21 cellular contexts compared by ENCODE assay signal in genomic region chr20:48622421-48622820, GRCh38.
DNase-seq lines count a peak whose midpoint lies in the region; ATAC-seq lines count a peak whose summit lies in the region.
"Had no signal": no experiment of that assay in that cellular context is flagged by ENCODE, and none has a peak within 500 bp of the region (broad histone marks: within the 10 kb centered on the region; RNA-seq: fewer than 3 reads in every experiment).

No MANE protein-coding gene starts in this region.

- DNase-seq in left cardiac atrium, result peak; percentile 16
- DNase-seq in Right ventricle myocardium superior, result no peak
- DNase-seq in central memory CD8-positive, alpha-beta T cell (ENCODE audit: low spot score in 2 of 2), result no peak
- DNase-seq in naive B cell, result no peak
- peak; percentile 19 to 70 for DNase-seq in aorta
- DNase-seq in AG08396 (ENCODE audit: low spot score), result no peak
- DNase-seq: activated CD8-positive, alpha-beta memory T cell treated with anti-CD3 and anti-CD28 coated beads, Interleukin-2, amount 50 U/mL, for 48 hours; activated effector memory CD4-positive, alpha-beta T cell treated with Interleukin-2 at 50 U/mL for 16 hours; cortex of kidney; islet precursor cell; NCI-H1105; NCI-H2029; NCI-H226; NCI-H774; stimulated activated CD4-positive, alpha-beta T cell treated with anti-CD3 and anti-CD28 coated beads, Interleukin-4, amount 100 ng/mL, for 1 hour; T1000 had no signal

- no peaks in the 10 kb centered on the region for H3K9me3 Mint-ChIP-seq in central memory CD8-positive, alpha-beta T cell
- no peaks in the 10 kb centered on the region for H3K9me3 Mint-ChIP-seq in naive B cell
- H3K9me3 Mint-ChIP-seq: stimulated activated memory B cell treated with anti-CD40 and anti-IgM and Interleukin-4, amounts not matched to agents 10 μg/mL and 1 μg/mL and 100 μg/mL, for 72 hours had no signal

- no peaks in the 10 kb centered on the region for H3K27me3 Mint-ChIP-seq in central memory CD8-positive, alpha-beta T cell
- H3K27me3 Mint-ChIP-seq in naive B cell, result peaks cover 0 to 13% (median 0%) of the 10 kb centered on the region in 3 donors
- H3K27me3 Mint-ChIP-seq: stimulated activated memory B cell treated with anti-CD40 and anti-IgM and Interleukin-4, amounts not matched to agents 10 μg/mL and 1 μg/mL and 100 μg/mL, for 72 hours had no signal

- H3K4me3 Mint-ChIP-seq in central memory CD8-positive, alpha-beta T cell, result no peak overlapping the region
- no peak overlapping the region for H3K4me3 Mint-ChIP-seq in naive B cell
- H3K4me3 Mint-ChIP-seq: stimulated activated memory B cell treated with anti-CD40 and anti-IgM and Interleukin-4, amounts not matched to agents 10 μg/mL and 1 μg/mL and 100 μg/mL, for 72 hours had no signal

- no peak overlapping the region for H3K4me3 ChIP-seq in aorta (ENCODE audit: low read length in 2 of 2)
- H3K4me3 ChIP-seq: A549, suprapubic skin had no signal

- ATAC-seq in left cardiac atrium (no peak), Right ventricle myocardium superior (ENCODE audit: poor library complexity) (no peak), naive B cell (ENCODE audit: low read depth in 2 of 2) (no peak), aorta (ENCODE audit: low FRiP score) (no peak), HG03342 (IDR thresholded peaks at IDR 0.05; ENCODE audit: unreplicated experiment) (no peak), HG02981 (IDR thresholded peaks at IDR 0.05; ENCODE audit: unreplicated experiment) (no peak)
- ATAC-seq in central memory CD8-positive, alpha-beta T cell (replicated peaks; ENCODE audit: extremely low read depth, poor library complexity, severe bottlenecking), result no peak
- ATAC-seq: stimulated activated memory B cell treated with anti-CD40 and anti-IgM and Interleukin-4, amounts not matched to agents 10 μg/mL and 1 μg/mL and 100 μg/mL, for 72 hours had no signal

- peak overlapping the region; percentile 74 for H3K27ac Mint-ChIP-seq in central memory CD8-positive, alpha-beta T cell (ENCODE audit: low read depth)
- H3K27ac Mint-ChIP-seq in naive B cell, result peak overlapping the region in 4 of 6 donors; percentile 16 to 87 (median 82)
- H3K27ac Mint-ChIP-seq: stimulated activated memory B cell treated with anti-CD40 and anti-IgM and Interleukin-4, amounts not matched to agents 10 μg/mL and 1 μg/mL and 100 μg/mL, for 72 hours had no signal

- intact Hi-C loops in left cardiac atrium (cut with DNase I), result loop anchor here (5.0 kb wide), 2 partner anchors 945 to 960 kb away; no protein-coding TSS in a partner anchor
- intact Hi-C loops in Right ventricle myocardium superior (cut with DNase I), result loop anchor here (5.0 kb wide), 2 partner anchors 945 to 960 kb away; no protein-coding TSS in a partner anchor
- intact Hi-C loops in aorta (cut with DNase I), result loop anchor here (5.0 to 10.0 kb wide), 3 partner anchors 835 to 1418 kb away; partner anchors contain the start of gene SULF2 (in 1 of the 2)

- H3K4me1 Mint-ChIP-seq in central memory CD8-positive, alpha-beta T cell, result peaks cover 31% of the 10 kb centered on the region
- peaks cover 6 to 14% (median 9%) of the 10 kb centered on the region in 3 donors for H3K4me1 Mint-ChIP-seq in naive B cell

- 75% methylated on average over 11 of the region's 11 CpGs for WGBS in aorta, 2 donors

- H3K9me3 ChIP-seq in aorta (ENCODE audit: control insufficient read depth, low read length), result no peaks in the 10 kb centered on the region
- H3K9me3 ChIP-seq: A549, suprapubic skin had no signal

- H3K36me3 Mint-ChIP-seq in central memory CD8-positive, alpha-beta T cell (ENCODE audit: insufficient read depth), result peaks cover 53% of the 10 kb centered on the region
- H3K36me3 Mint-ChIP-seq in naive B cell, result peaks cover 0 to 12% of the 10 kb centered on the region in 2 donors

- H3K4me1 ChIP-seq in aorta (ENCODE audit: control insufficient read depth in 1 of 2, insufficient read depth in 2 of 2, low read length in 2 of 2), result no peaks in the 10 kb centered on the region

- H3K36me3 ChIP-seq in aorta (ENCODE audit: control insufficient read depth in 1 of 2, insufficient read depth in 2 of 2, low read length in 1 of 2), result no peaks in the 10 kb centered on the region

- H3K27me3 ChIP-seq in aorta (ENCODE audit: control insufficient read depth in 1 of 2, insufficient read depth in 2 of 2, low read length in 1 of 2), result no peaks in the 10 kb centered on the region
- H3K27me3 ChIP-seq: suprapubic skin had no signal

- H3K27ac ChIP-seq in aorta (ENCODE audit: low read depth in 1 of 2, low read length in 2 of 2), result no peak overlapping the region
- H3K27ac ChIP-seq: suprapubic skin had no signal

Comparison
In these comparisons a context has a peak if more than half of its experiments do, and no peak if none do; other contexts are left out.
1. DNase-seq: peak in left cardiac atrium (single experiment) and aorta (2 of 2); none in Right ventricle myocardium superior (single experiment), central memory CD8-positive, alpha-beta T cell (0 of 2), naive B cell (single experiment) and AG08396 (single experiment).